Comparison of ENCODE assay signal across 10 cellular contexts in the genomic region with DNA sequence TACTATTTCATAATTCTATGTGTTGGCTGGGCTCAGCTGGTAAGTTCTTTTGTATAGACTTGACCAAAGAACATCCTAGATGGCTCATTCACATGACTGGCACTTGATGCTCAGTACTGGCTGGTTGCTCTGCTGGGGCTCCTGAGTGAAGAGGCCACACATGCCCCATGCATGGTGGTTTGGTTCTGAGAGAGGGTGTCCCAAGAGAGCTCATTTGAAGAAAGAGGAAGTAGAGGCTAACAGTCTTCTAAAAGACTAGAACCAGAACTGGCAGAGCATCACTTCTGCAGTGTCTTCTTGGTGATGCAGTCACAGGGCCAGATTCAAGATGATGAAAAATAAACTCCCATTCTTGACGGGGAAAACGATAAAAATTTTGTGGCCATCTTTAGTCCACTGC. TPM values are rescaled to one million over a fixed set of nuclear protein-coding genes. Genes with fewer than 3 reads are reported as not detected.
A peak's percentile ranks its signal among the peaks of the same experiment; 100 is the strongest.
DNase-seq lines count a peak whose midpoint lies in the region; ATAC-seq and TF ChIP-seq lines count a peak whose summit lies in the region.
"Had no signal": no experiment of that assay in that cellular context is flagged by ENCODE, and none has a peak within 500 bp of the region (broad histone marks: within the 10 kb centered on the region; RNA-seq: fewer than 3 reads in every experiment).

No MANE protein-coding gene starts in this region.

- peaks cover 15% of the 10 kb centered on the region for H3K27me3 Mint-ChIP-seq in WTC11 (ENCODE audit: low read depth)

- TF ChIP-seq CTCF in GM10248 (IDR thresholded peaks at IDR 0.05; ENCODE audit: control extremely low read depth, extremely low read depth, low read depth, missing control alignments) (no peak), WTC11 (IDR thresholded peaks at IDR 0.05) (no peak)

- ATAC-seq in GM19455 (IDR thresholded peaks at IDR 0.05; ENCODE audit: unreplicated experiment) (peak; percentile 57), HG03066 (IDR thresholded peaks at IDR 0.05; ENCODE audit: low read depth, unreplicated experiment) (peak; percentile 71), WTC11 (no peak)
- ATAC-seq: PC-3 had no signal

- no peak overlapping the region for H3K27ac Mint-ChIP-seq in WTC11

- POLR2A ChIA-PET in GM10248 (lab: Yijun Ruan, JAX): no interaction called here
- POLR2A ChIA-PET in WTC11 (lab: Charles Lee): no interaction called here

- no peaks in the 10 kb centered on the region for H3K36me3 Mint-ChIP-seq in WTC11
- H3K36me3 Mint-ChIP-seq: CD4-positive, alpha-beta memory T cell had no signal

- CTCF ChIA-PET in GM10248 (lab: Yijun Ruan, JAX) (interaction anchor here (1.2 kb wide), 1 partner anchor 47 kb away, joined by 3 read pairs; no protein-coding TSS in a partner anchor), WTC11 (lab: Charles Lee) (no interaction called here)

- in situ Hi-C loops in G401 (cut with HindIII; ENCODE audit: low sequenced_read_pairs): no loop called here

- no peaks in the 10 kb centered on the region for H3K9me3 Mint-ChIP-seq in WTC11

- no peak overlapping the region for H3K4me3 Mint-ChIP-seq in WTC11

- peak; percentile 55 for DNase-seq in GM10248 (ENCODE audit: extremely low spot score)
- DNase-seq in OCI-M1 (lab: John Stamatoyannopoulos, UW): peak; percentile 56
- DNase-seq in G401 (ENCODE audit: low spot score): no peak
- no peak for DNase-seq in SK-N-DZ (ENCODE audit: low spot score)
- no peak for DNase-seq in NCI-H748 treated with DMSO at 0.1 percent for 48 hours (lab: John Stamatoyannopoulos, UW)
- no peak for DNase-seq in WTC11 (ENCODE audit: low spot score)
- DNase-seq: CD4-positive, alpha-beta memory T cell; PC-3 had no signal

- H3K4me1 Mint-ChIP-seq in WTC11: peaks cover 25% of the 10 kb centered on the region

TF ChIP-seq in WTC11, 78 proteins besides CTCF, POLR2A, EP300 and RAD21:
- TF ChIP-seq, protein P1, sequence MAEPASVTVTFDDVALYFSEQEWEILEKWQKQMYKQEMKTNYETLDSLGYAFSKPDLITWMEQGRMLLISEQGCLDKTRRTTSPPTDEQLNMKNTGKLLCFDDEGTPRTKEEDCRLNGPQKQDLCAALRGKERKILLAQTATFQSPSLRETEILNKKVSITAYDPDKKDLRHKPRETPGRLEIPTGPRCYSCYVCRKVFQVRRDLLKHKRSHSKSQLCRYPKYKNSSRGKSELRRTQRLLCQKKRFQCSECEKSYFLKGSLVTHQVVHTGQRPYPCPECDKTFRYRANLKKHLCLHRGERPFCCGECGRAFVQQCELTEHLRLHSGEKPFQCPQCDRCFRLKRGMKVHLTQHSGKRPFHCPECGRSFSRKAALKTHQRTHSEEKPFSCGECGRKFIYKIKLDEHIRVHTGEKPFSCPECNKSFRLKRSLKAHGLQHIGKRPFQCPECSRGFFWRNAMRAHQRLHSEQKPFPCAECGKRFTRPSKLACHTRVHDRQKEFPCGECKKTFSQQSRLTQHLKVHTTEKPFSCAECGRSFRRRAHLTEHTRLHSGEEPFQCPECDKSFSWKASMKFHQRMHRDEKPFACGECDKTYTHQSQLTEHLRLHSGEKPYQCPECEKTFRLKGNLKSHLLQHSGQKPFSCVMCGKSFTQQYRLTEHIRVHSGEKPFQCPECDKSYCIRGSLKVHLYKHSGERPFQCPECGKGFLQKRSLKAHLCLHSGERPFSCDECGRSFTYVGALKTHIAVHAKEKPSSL (CRISPR knock-in tag; conservative IDR thresholded peaks at IDR 0.05): no peak
- TF ChIP-seq ZNF263 (CRISPR knock-in tag; IDR thresholded peaks at IDR 0.05; ENCODE audit: low read depth) (no peak), RELA (CRISPR knock-in tag; IDR thresholded peaks at IDR 0.05; ENCODE audit: borderline replicate concordance) (no peak), GABPB1 (CRISPR knock-in tag; IDR thresholded peaks at IDR 0.05) (no peak), IRF2 (CRISPR knock-in tag; IDR thresholded peaks at IDR 0.05; ENCODE audit: borderline replicate concordance, low read depth) (no peak), NR3C1 (CRISPR knock-in tag; conservative IDR thresholded peaks at IDR 0.05; ENCODE audit: low read depth) (no peak), TCF7 (CRISPR knock-in tag; IDR thresholded peaks at IDR 0.05; ENCODE audit: low read depth) (no peak), TEAD1 (CRISPR knock-in tag; IDR thresholded peaks at IDR 0.05) (no peak), SOX15 (CRISPR knock-in tag; IDR thresholded peaks at IDR 0.05) (no peak), FOXK1 (CRISPR knock-in tag; IDR thresholded peaks at IDR 0.05) (no peak), ZNF396 (CRISPR knock-in tag; IDR thresholded peaks at IDR 0.05; ENCODE audit: borderline replicate concordance) (no peak), SMAD4 (CRISPR knock-in tag; IDR thresholded peaks at IDR 0.05) (no peak), FOXP1 (CRISPR knock-in tag; IDR thresholded peaks at IDR 0.05; ENCODE audit: borderline replicate concordance) (no peak), PRRX2 (CRISPR knock-in tag; IDR thresholded peaks at IDR 0.05) (no peak), NR1H2 (CRISPR knock-in tag; IDR thresholded peaks at IDR 0.05) (no peak), JAZF1 (CRISPR knock-in tag; IDR thresholded peaks at IDR 0.05) (no peak)
- TF ChIP-seq, protein P2, sequence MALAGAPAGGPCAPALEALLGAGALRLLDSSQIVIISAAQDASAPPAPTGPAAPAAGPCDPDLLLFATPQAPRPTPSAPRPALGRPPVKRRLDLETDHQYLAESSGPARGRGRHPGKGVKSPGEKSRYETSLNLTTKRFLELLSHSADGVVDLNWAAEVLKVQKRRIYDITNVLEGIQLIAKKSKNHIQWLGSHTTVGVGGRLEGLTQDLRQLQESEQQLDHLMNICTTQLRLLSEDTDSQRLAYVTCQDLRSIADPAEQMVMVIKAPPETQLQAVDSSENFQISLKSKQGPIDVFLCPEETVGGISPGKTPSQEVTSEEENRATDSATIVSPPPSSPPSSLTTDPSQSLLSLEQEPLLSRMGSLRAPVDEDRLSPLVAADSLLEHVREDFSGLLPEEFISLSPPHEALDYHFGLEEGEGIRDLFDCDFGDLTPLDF (CRISPR knock-in tag; IDR thresholded peaks at IDR 0.05): no peak
- TF ChIP-seq, protein P3, sequence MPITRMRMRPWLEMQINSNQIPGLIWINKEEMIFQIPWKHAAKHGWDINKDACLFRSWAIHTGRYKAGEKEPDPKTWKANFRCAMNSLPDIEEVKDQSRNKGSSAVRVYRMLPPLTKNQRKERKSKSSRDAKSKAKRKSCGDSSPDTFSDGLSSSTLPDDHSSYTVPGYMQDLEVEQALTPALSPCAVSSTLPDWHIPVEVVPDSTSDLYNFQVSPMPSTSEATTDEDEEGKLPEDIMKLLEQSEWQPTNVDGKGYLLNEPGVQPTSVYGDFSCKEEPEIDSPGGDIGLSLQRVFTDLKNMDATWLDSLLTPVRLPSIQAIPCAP (CRISPR knock-in tag; IDR thresholded peaks at IDR 0.05): no peak
- TF ChIP-seq, protein P4, sequence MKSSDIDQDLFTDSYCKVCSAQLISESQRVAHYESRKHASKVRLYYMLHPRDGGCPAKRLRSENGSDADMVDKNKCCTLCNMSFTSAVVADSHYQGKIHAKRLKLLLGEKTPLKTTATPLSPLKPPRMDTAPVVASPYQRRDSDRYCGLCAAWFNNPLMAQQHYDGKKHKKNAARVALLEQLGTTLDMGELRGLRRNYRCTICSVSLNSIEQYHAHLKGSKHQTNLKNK (CRISPR knock-in tag; IDR thresholded peaks at IDR 0.05): no peak
- TF ChIP-seq, protein P5, sequence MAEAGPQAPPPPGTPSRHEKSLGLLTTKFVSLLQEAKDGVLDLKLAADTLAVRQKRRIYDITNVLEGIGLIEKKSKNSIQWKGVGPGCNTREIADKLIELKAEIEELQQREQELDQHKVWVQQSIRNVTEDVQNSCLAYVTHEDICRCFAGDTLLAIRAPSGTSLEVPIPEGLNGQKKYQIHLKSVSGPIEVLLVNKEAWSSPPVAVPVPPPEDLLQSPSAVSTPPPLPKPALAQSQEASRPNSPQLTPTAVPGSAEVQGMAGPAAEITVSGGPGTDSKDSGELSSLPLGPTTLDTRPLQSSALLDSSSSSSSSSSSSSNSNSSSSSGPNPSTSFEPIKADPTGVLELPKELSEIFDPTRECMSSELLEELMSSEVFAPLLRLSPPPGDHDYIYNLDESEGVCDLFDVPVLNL (CRISPR knock-in tag; IDR thresholded peaks at IDR 0.05; ENCODE audit: borderline replicate concordance, low read depth): no peak

RNA-seq across cellular contexts. Expression of a gene that starts 5.2 kb away (rescaled TPM):
- total RNA-seq in G401 (2014; rRNA removed; shearing (Covaris generic)): 25.7 and 45.2 TPM in 2 replicates
- 21.6 and 23.2 TPM in 2 replicates for polyA plus RNA-seq in SK-N-DZ (2014; cell fraction: cytosol; rRNA removed)
- 8.3 and 13.4 TPM in 2 replicates for polyA plus RNA-seq in SK-N-DZ (2014; cell fraction: nucleus; rRNA removed)
- total RNA-seq in WTC11 (2021): 46.2 to 48.7 TPM (median 47.8 TPM) in 3 replicates

Comparison
In these comparisons a context has a peak if more than half of its experiments do, and no peak if none do; other contexts are left out.
1. DNase-seq: peak in GM10248 (single experiment) and OCI-M1 (single experiment); none in G401 (single experiment), SK-N-DZ (single experiment), NCI-H748 treated with DMSO at 0.1 percent for 48 hours (single experiment) and WTC11 (single experiment).